Comparison of ENCODE assay signal across 32 cellular contexts in the genomic region with DNA sequence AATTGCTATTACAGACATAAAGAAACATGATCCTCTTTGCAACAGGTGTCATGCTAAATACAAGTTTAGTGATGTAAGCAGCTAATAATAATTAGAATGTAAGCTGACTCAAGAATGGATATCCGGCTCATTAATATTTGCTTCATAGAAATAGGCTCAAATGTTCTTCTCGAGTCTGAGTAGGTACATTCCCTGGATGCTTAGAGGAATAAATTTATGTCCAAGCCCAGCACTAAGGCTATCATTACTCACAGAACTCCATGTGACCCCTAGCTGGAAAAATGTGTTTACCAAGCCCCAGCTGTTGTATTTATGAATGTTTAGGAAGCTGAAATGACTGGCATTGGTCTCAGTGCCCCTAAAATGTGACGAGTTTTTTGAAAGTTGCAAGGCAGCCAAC.
"Had no signal": no experiment of that assay in that cellular context is flagged by ENCODE, and none has a peak within 500 bp of the region (broad histone marks: within the 10 kb centered on the region; RNA-seq: fewer than 3 reads in every experiment).

No MANE protein-coding gene starts in this region.

- DNase-seq: activated CD4-positive, alpha-beta memory T cell treated with anti-CD3 and anti-CD28 coated beads for 36 hours; activated CD4-positive, alpha-beta T cell treated with anti-CD3 and anti-CD28 coated beads for 48 hours; activated CD8-positive, alpha-beta memory T cell treated with anti-CD3 and anti-CD28 coated beads, Interleukin-2, amount 50 U/mL, for 4 hours; activated gamma-delta T cell; activated naive CD4-positive, alpha-beta T cell treated with anti-CD3 and anti-CD28 coated beads, Interleukin-2, amount 10 ng/mL, durations not matched to agents 7 days and 5 days; activated naive CD8-positive, alpha-beta T cell treated with anti-CD3 and anti-CD28 coated beads, Interleukin-2, amount 10 ng/mL, durations not matched to agents 7 days and 5 days; activated T-cell treated with anti-CD3 and anti-CD28 coated beads, Interleukin-2, amount 50 U/mL, for 1 hour; brain microvascular endothelial cell; effector memory CD8-positive, alpha-beta T cell; erythroblast; head of caudate nucleus; hippocampal formation; left colon; mammary epithelial cell; naive thymus-derived CD4-positive, alpha-beta T cell; nucleus accumbens; pancreas; right cardiac atrium; stimulated activated CD4-positive, alpha-beta T cell treated with anti-CD3 and anti-CD28 coated beads, Interleukin-12 subunit alpha, Interleukin-12 subunit beta, amount 100 ng/mL, for 4 hours; stimulated activated CD4-positive, alpha-beta T cell treated with anti-CD3 and anti-CD28 coated beads, Interleukin-4, amount 100 ng/mL, for 1 hour; stomach; T1000; thyroid gland; upper lobe of left lung; WERI-Rb-1 had no signal

- H3K9me3 Mint-ChIP-seq: activated CD4-positive, alpha-beta memory T cell treated with anti-CD3 and anti-CD28 coated beads for 36 hours; activated naive CD4-positive, alpha-beta T cell treated with anti-CD3 and anti-CD28 coated beads, Interleukin-2, amount 10 ng/mL, durations not matched to agents 7 days and 5 days; activated naive CD8-positive, alpha-beta T cell treated with anti-CD3 and anti-CD28 coated beads, Interleukin-2, amount 10 ng/mL, durations not matched to agents 7 days and 5 days; effector memory CD8-positive, alpha-beta T cell; T-helper 1 cell treated with Interleukin-12 subunit alpha and Interleukin-12 subunit beta and Interleukin-4 antibody, amounts not matched to agents 30 μg/mL and 1 μg/mL, for 36 hours had no signal

- H3K4me3 ChIP-seq: ascending aorta, coronary artery, pancreas, prostate gland, stomach, thyroid gland, upper lobe of left lung, vagina had no signal

- H3K27ac Mint-ChIP-seq: activated CD4-positive, alpha-beta memory T cell treated with anti-CD3 and anti-CD28 coated beads for 36 hours; activated naive CD4-positive, alpha-beta T cell treated with anti-CD3 and anti-CD28 coated beads, Interleukin-2, amount 10 ng/mL, durations not matched to agents 7 days and 5 days; activated naive CD8-positive, alpha-beta T cell treated with anti-CD3 and anti-CD28 coated beads, Interleukin-2, amount 10 ng/mL, durations not matched to agents 7 days and 5 days; effector memory CD8-positive, alpha-beta T cell; naive thymus-derived CD4-positive, alpha-beta T cell; T-helper 1 cell treated with Interleukin-12 subunit alpha and Interleukin-12 subunit beta and Interleukin-4 antibody, amounts not matched to agents 30 μg/mL and 1 μg/mL, for 36 hours had no signal

- H3K36me3 Mint-ChIP-seq: activated CD4-positive, alpha-beta memory T cell treated with anti-CD3 and anti-CD28 coated beads for 36 hours; activated naive CD4-positive, alpha-beta T cell treated with anti-CD3 and anti-CD28 coated beads, Interleukin-2, amount 10 ng/mL, durations not matched to agents 7 days and 5 days; activated naive CD8-positive, alpha-beta T cell treated with anti-CD3 and anti-CD28 coated beads, Interleukin-2, amount 10 ng/mL, durations not matched to agents 7 days and 5 days; naive thymus-derived CD4-positive, alpha-beta T cell had no signal

- ATAC-seq: activated CD4-positive, CD25-positive, alpha-beta regulatory T cell treated with anti-CD3 and anti-CD28 coated beads, Interleukin-2, amount 50 U/mL, for 24 hours; effector memory CD8-positive, alpha-beta T cell; left colon; naive thymus-derived CD4-positive, alpha-beta T cell; pancreas; right cardiac atrium had no signal

- H3K4me1 Mint-ChIP-seq: activated naive CD4-positive, alpha-beta T cell treated with anti-CD3 and anti-CD28 coated beads, Interleukin-2, amount 10 ng/mL, durations not matched to agents 7 days and 5 days; activated naive CD8-positive, alpha-beta T cell treated with anti-CD3 and anti-CD28 coated beads, Interleukin-2, amount 10 ng/mL, durations not matched to agents 7 days and 5 days; naive thymus-derived CD4-positive, alpha-beta T cell had no signal

- H3K4me3 Mint-ChIP-seq: activated CD4-positive, alpha-beta memory T cell treated with anti-CD3 and anti-CD28 coated beads for 36 hours; activated naive CD4-positive, alpha-beta T cell treated with anti-CD3 and anti-CD28 coated beads, Interleukin-2, amount 10 ng/mL, durations not matched to agents 7 days and 5 days; activated naive CD8-positive, alpha-beta T cell treated with anti-CD3 and anti-CD28 coated beads, Interleukin-2, amount 10 ng/mL, durations not matched to agents 7 days and 5 days; effector memory CD8-positive, alpha-beta T cell; naive thymus-derived CD4-positive, alpha-beta T cell; neural crest cell; T-helper 1 cell treated with Interleukin-12 subunit alpha and Interleukin-12 subunit beta and Interleukin-4 antibody, amounts not matched to agents 30 μg/mL and 1 μg/mL, for 36 hours had no signal
